Comparison of ENCODE assay signal across 22 cellular contexts in the genomic region with DNA sequence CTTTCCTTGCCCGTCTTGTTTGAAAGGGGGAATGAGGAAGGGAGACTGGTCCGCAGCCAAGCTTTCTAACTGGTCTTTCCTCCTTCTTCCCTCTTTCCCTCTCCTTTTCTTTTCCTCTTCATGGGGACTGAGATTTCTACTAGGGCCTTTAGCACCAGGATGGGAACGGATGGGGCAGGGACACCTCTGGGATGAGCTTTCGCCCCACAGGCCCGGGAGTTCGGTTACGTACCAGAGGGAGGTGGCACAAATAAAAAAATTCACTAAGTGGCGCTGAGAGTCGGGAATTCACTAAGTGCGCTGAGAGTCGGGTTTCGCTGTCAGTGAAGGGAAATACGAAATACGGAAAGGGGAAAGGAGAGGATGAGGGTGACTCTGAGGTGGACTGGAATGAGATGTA. TPM values are rescaled to one million over a fixed set of nuclear protein-coding genes. Genes with fewer than 3 reads are reported as not detected.
DNase-seq lines count a peak whose midpoint lies in the region; ATAC-seq, FAIRE-seq and TF ChIP-seq lines count a peak whose summit lies in the region.
"Had no signal": no experiment of that assay in that cellular context is flagged by ENCODE, and none has a peak within 500 bp of the region (broad histone marks: within the 10 kb centered on the region; RNA-seq: fewer than 3 reads in every experiment).

No MANE protein-coding gene starts in this region.

- no peak overlapping the region for H3K27ac Mint-ChIP-seq in activated CD8-positive, alpha-beta memory T cell treated with anti-CD3 and anti-CD28 coated beads, Interleukin-2, amount 10 ng/mL, durations not matched to agents 7 days and 5 days
- H3K27ac Mint-ChIP-seq in glutamatergic neuron (ENCODE audit: unreplicated experiment) = peak overlapping the region; percentile 33
- H3K27ac Mint-ChIP-seq in mesothelial cell of epicardium = no peak overlapping the region
- H3K27ac Mint-ChIP-seq: CD4-positive, alpha-beta memory T cell; H9 had no signal

- no peak overlapping the region for H3K4me3 ChIP-seq in K562
- no peak overlapping the region for H3K4me3 ChIP-seq in sigmoid colon

- H3K9ac ChIP-seq in K562 (ENCODE audit: insufficient read depth in 1 of 2, low read depth in 2 of 2, low read length in 2 of 2) = no peak overlapping the region

- 96% methylated on average over 10 of the region's 14 CpGs for WGBS in K562 (ENCODE audit: insufficient coverage, low coverage, missing lambda C conversion rate)
- 63 to 74% methylated on average over 14 of the region's 14 CpGs for WGBS in sigmoid colon, 2 donors

- no peaks in the 10 kb centered on the region; a peak in 1 of 5 replicates for H3K4me1 ChIP-seq in K562 (replicated peaks in 1 of 2; ENCODE audit: control insufficient read depth in 2 of 2, insufficient read depth in 2 of 2, low read length in 2 of 2)
- peaks cover 0 to 6% (median 2%) of the 10 kb centered on the region in 4 donors for H3K4me1 ChIP-seq in sigmoid colon

- no peak for ATAC-seq in activated CD8-positive, alpha-beta memory T cell treated with anti-CD3 and anti-CD28 coated beads, Interleukin-2, amount 10 ng/mL, durations not matched to agents 7 days and 5 days
- no peak for ATAC-seq in K562
- ATAC-seq: HCT116 had no signal

- no peak overlapping the region for H3K4me3 Mint-ChIP-seq in activated CD8-positive, alpha-beta memory T cell treated with anti-CD3 and anti-CD28 coated beads, Interleukin-2, amount 10 ng/mL, durations not matched to agents 7 days and 5 days
- H3K4me3 Mint-ChIP-seq in glutamatergic neuron (ENCODE audit: unreplicated experiment) = no peak overlapping the region
- H3K4me3 Mint-ChIP-seq in mesothelial cell of epicardium = no peak overlapping the region
- H3K4me3 Mint-ChIP-seq: CD4-positive, alpha-beta memory T cell; H9 had no signal

- CTCF ChIA-PET in activated CD8-positive, alpha-beta memory T cell treated with anti-CD3 and anti-CD28 coated beads, Interleukin-2, amount 10 ng/mL, durations not matched to agents 7 days and 5 days (lab: Charles Lee) = no interaction called here
- CTCF ChIA-PET in K562 (lab: Yijun Ruan, JAX; ENCODE audit: low intra/inter-chr PET ratio) = no interaction called here

- H3K27ac ChIP-seq in K562 (ENCODE audit: extremely low read depth, low read depth, low read length) = no peak overlapping the region
- H3K27ac ChIP-seq in sigmoid colon = no peak overlapping the region
- H3K27ac ChIP-seq: 22Rv1 had no signal

- H3K36me3 ChIP-seq in K562 (ENCODE audit: control insufficient read depth, insufficient read depth, low read length) (peaks cover 38% of the 10 kb centered on the region; the same call in 2 of the 3 replicates), sigmoid colon (no peaks in the 10 kb centered on the region)

- peaks cover 64% of the 10 kb centered on the region for H3K27me3 Mint-ChIP-seq in activated CD8-positive, alpha-beta memory T cell treated with anti-CD3 and anti-CD28 coated beads, Interleukin-2, amount 10 ng/mL, durations not matched to agents 7 days and 5 days
- peaks cover 16% of the 10 kb centered on the region for H3K27me3 Mint-ChIP-seq in glutamatergic neuron (ENCODE audit: unreplicated experiment)
- peaks cover 96% of the 10 kb centered on the region for H3K27me3 Mint-ChIP-seq in mesothelial cell of epicardium (ENCODE audit: low read depth)

- H3K4me2 ChIP-seq in K562 (ENCODE audit: insufficient read depth, low read length) = no peak overlapping the region

- no peak overlapping the region for H2AFZ ChIP-seq in K562 (ENCODE audit: low read depth, low read length)

- H4K20me1 ChIP-seq in K562 (replicated peaks; ENCODE audit: control insufficient read depth, insufficient read depth, low read length) = no peaks in the 10 kb centered on the region

- H3K9me3 ChIP-seq in K562 (replicated peaks; ENCODE audit: control insufficient read depth, insufficient read depth, low read depth, low read length) (no peaks in the 10 kb centered on the region), sigmoid colon (no peaks in the 10 kb centered on the region)

- intact Hi-C loops in K562 (cut with micrococcal nuclease) (no loop called here), sigmoid colon (cut with DNase I) (no loop called here)

- POLR2A ChIA-PET in K562 (lab: Yijun Ruan, JAX) = interaction anchor here (0.6 to 1.0 kb wide), 2 partner anchors 9 to 25 kb away, joined by 3 read pairs; no protein-coding TSS in a partner anchor

- H3K9me3 Mint-ChIP-seq in activated CD8-positive, alpha-beta memory T cell treated with anti-CD3 and anti-CD28 coated beads, Interleukin-2, amount 10 ng/mL, durations not matched to agents 7 days and 5 days (ENCODE audit: low read depth) = no peaks in the 10 kb centered on the region
- peaks cover 11% of the 10 kb centered on the region for H3K9me3 Mint-ChIP-seq in glutamatergic neuron (ENCODE audit: unreplicated experiment)
- H3K9me3 Mint-ChIP-seq in mesothelial cell of epicardium = peaks cover under 1% of the 10 kb centered on the region

- H3K4me1 Mint-ChIP-seq in activated CD8-positive, alpha-beta memory T cell treated with anti-CD3 and anti-CD28 coated beads, Interleukin-2, amount 10 ng/mL, durations not matched to agents 7 days and 5 days = no peaks in the 10 kb centered on the region
- H3K4me1 Mint-ChIP-seq in glutamatergic neuron (ENCODE audit: low read depth, unreplicated experiment) (peaks cover 14% of the 10 kb centered on the region), mesothelial cell of epicardium (no peaks in the 10 kb centered on the region)
- H3K4me1 Mint-ChIP-seq: CD4-positive, alpha-beta memory T cell had no signal

- TF ChIP-seq RAD21 in K562 (CRISPR knock-in tag; conservative IDR thresholded peaks at IDR 0.05 in 1 of 2, IDR thresholded peaks at IDR 0.05 in 1 of 2) = no peak

- no peak for FAIRE-seq in K562 (lab: Jason Lieb, UNC)
- FAIRE-seq: A204.1, GM12892 had no signal

- TF ChIP-seq POLR2A in K562 (conservative IDR thresholded peaks at IDR 0.05) (no peak), sigmoid colon (IDR thresholded peaks at IDR 0.05) (no peak)

- TF ChIP-seq EP300 in K562 (IDR thresholded peaks at IDR 0.05; ENCODE audit: low read length) (no peak), sigmoid colon (IDR thresholded peaks at IDR 0.05) (no peak)

- H3K27me3 ChIP-seq in K562 (ENCODE audit: control insufficient read depth in 2 of 2, insufficient read depth in 2 of 2, low read length in 2 of 2) (no peaks in the 10 kb centered on the region), sigmoid colon (peaks cover 14 to 86% (median 41%) of the 10 kb centered on the region in 3 donors)

- DNase-seq in activated CD8-positive, alpha-beta memory T cell treated with anti-CD3 and anti-CD28 coated beads, Interleukin-2, amount 10 ng/mL, durations not matched to agents 7 days and 5 days = peak; percentile 12
- DNase-seq in activated CD8-positive, alpha-beta memory T cell treated with anti-CD3 and anti-CD28 coated beads, Interleukin-2, amount 50 U/mL, for 48 hours = no peak
- peak; percentile 3 for DNase-seq in AG08396 (ENCODE audit: low spot score)
- no peak for DNase-seq in K562 (ENCODE audit: extremely low read depth in 1 of 4, low spot score in 3 of 4)
- DNase-seq in glutamatergic neuron = no peak
- DNase-seq in mesothelial cell of epicardium (ENCODE audit: low spot score in 2 of 2, unreplicated experiment in 2 of 2) = no peak
- no peak for DNase-seq in sigmoid colon
- DNase-seq in NCI-H446 (lab: John Stamatoyannopoulos, UW) = no peak
- DNase-seq: ACHN; C1 segment of cervical spinal cord; Calu3; CD4-positive, alpha-beta memory T cell; COR-L47; DMS53; DMS79 treated with DMSO at 0.1 percent for 48 hours; GF-D8; H9 had no signal

- H3K9me1 ChIP-seq in K562 (ENCODE audit: control insufficient read depth, insufficient read depth, low read length) = no peaks in the 10 kb centered on the region

- no TSS peak for BruUV-seq in K562 (replicated peaks; lab: Mats Ljungman, UMichigan)

- TF ChIP-seq CTCF in K562 (IDR thresholded peaks at IDR 0.05 in 2 of 3, conservative IDR thresholded peaks at IDR 0.05 in 1 of 3; ENCODE audit: insufficient read depth in 2 of 3, low read depth in 1 of 3, low read length in 3 of 3) = no peak
- no peak for TF ChIP-seq CTCF in glutamatergic neuron (IDR thresholded peaks at IDR 0.05; ENCODE audit: partially characterized antibody, unreplicated experiment)
- no peak for TF ChIP-seq CTCF in mesothelial cell of epicardium (IDR thresholded peaks at IDR 0.05; ENCODE audit: unreplicated experiment)
- no peak for TF ChIP-seq CTCF in sigmoid colon (IDR thresholded peaks at IDR 0.05)

- in situ Hi-C loops in K562 (cut with MboI) = no loop called here

- peaks cover 16% of the 10 kb centered on the region; the same call in 2 of the 3 replicates for H3K79me2 ChIP-seq in K562 (ENCODE audit: control insufficient read depth, insufficient read depth, low read length)

- H3K36me3 Mint-ChIP-seq in activated CD8-positive, alpha-beta memory T cell treated with anti-CD3 and anti-CD28 coated beads, Interleukin-2, amount 10 ng/mL, durations not matched to agents 7 days and 5 days = no peaks in the 10 kb centered on the region
- peaks cover 9% of the 10 kb centered on the region for H3K36me3 Mint-ChIP-seq in glutamatergic neuron (ENCODE audit: unreplicated experiment)
- H3K36me3 Mint-ChIP-seq in mesothelial cell of epicardium = no peaks in the 10 kb centered on the region
- H3K36me3 Mint-ChIP-seq: CD4-positive, alpha-beta memory T cell had no signal

RNA-seq across cellular contexts. Expression of gene BTNL9, which starts 21.6 kb away (rescaled TPM):
- not detected for total RNA-seq in activated CD8-positive, alpha-beta memory T cell treated with anti-CD3 and anti-CD28 coated beads, Interleukin-2, amount 10 ng/mL, durations not matched to agents 7 days and 5 days
- total RNA-seq in K562 (2011; cell fraction: chromatin; rRNA removed; ENCODE audit: low replicate concordance) = 237 and 332 TPM in 2 replicates
- total RNA-seq in K562 (2011; cell fraction: nucleolus; rRNA removed) = 194 and 284 TPM in 2 replicates
- 242 and 248 TPM in 2 replicates for total RNA-seq in K562 (2011; cell fraction: nucleoplasm; rRNA removed)
- total RNA-seq in K562 (2014; rRNA removed) (39.4 and 46.8 TPM in 2 replicates), K562 (2014; rRNA removed; fragmentation: Illumina TruSeq; extraction: Trizol) (17.1 and 18.5 TPM in 2 replicates), K562 (2015; rRNA removed; fragmentation: Illumina TruSeq; extraction: Trizol) (29.4 and 29.6 TPM in 2 replicates), K562 (2021) (42.7 and 50.7 TPM in 2 replicates), glutamatergic neuron (ENCODE audit: unreplicated experiment) (37.9 TPM), mesothelial cell of epicardium (0.18 TPM in 1 of 3 replicates, not detected in the others), sigmoid colon (10 to 100 TPM in 1 of 4 donors, 1 to 10 TPM in 3; 4.2 to 34.9 (median 7.1) TPM)
- polyA plus RNA-seq in K562 (2011; rRNA removed) (18.9 and 25.6 TPM in 2 replicates), K562 (2014; fragmentation: Illumina TruSeq; extraction: Trizol) (32.7 and 35.3 TPM in 2 replicates), K562 (2014; fragmentation: Nextera tagmentation; extraction: Ambion mirVana) (1 to 10 TPM; 3.7 to 3.9 TPM), K562 (2014; rRNA removed) (86.7 and 88.7 TPM in 2 replicates), sigmoid colon (1 to 10 TPM in 2 of 3 donors, under 1 TPM in 1; 0.46 to 5.0 (median 1.8) TPM)
- polyA plus RNA-seq in K562 (2011; cell fraction: cytosol; rRNA removed) = 13.6 and 19.3 TPM in 2 replicates
- polyA plus RNA-seq in K562 (2011; cell fraction: nucleus; rRNA removed) = 99.2 and 210 TPM in 2 replicates
- 62.1 and 65.7 TPM in 2 replicates for polyA plus RNA-seq in K562 (2012)
- 6.0 and 15.6 TPM in 2 replicates for polyA minus RNA-seq in K562 (2011; rRNA and poly(A)+ RNA removed)
- 7.2 and 20.7 TPM in 2 replicates for polyA minus RNA-seq in K562 (2011; cell fraction: cytosol; rRNA and poly(A)+ RNA removed)
- 54.0 and 85.9 TPM in 2 replicates for polyA minus RNA-seq in K562 (2011; cell fraction: nucleus; rRNA and poly(A)+ RNA removed)
- total RNA-seq: CD4-positive, alpha-beta memory T cell had no signal
- polyA plus RNA-seq: BJ; CD4-positive, alpha-beta memory T cell had no signal

Comparison
In these comparisons a context has a peak if more than half of its experiments do, and no peak if none do; other contexts are left out.
1. DNase-seq: peak in activated CD8-positive, alpha-beta memory T cell treated with anti-CD3 and anti-CD28 coated beads, Interleukin-2, amount 10 ng/mL, durations not matched to agents 7 days and 5 days (single experiment) and AG08396 (single experiment); none in activated CD8-positive, alpha-beta memory T cell treated with anti-CD3 and anti-CD28 coated beads, Interleukin-2, amount 50 U/mL, for 48 hours (single experiment), K562 (0 of 4), glutamatergic neuron (single experiment), mesothelial cell of epicardium (0 of 2), sigmoid colon (single experiment) and NCI-H446 (0 of 2).